10 cellular contexts compared by ENCODE assay signal in genomic region chr5:179061025-179061424, GRCh38. TPM values are rescaled to one million over a fixed set of nuclear protein-coding genes. Genes with fewer than 3 reads are reported as not detected.
DNase-seq lines count a peak whose midpoint lies in the region; ATAC-seq, FAIRE-seq and TF ChIP-seq lines count a peak whose summit lies in the region.
"Had no signal": no experiment of that assay in that cellular context is flagged by ENCODE, and none has a peak within 500 bp of the region (broad histone marks: within the 10 kb centered on the region; RNA-seq: fewer than 3 reads in every experiment).

No MANE protein-coding gene starts in this region.

- H3K79me2 ChIP-seq in H1 (ENCODE audit: control insufficient read depth in 1 of 2, insufficient read depth in 2 of 2, low read length in 2 of 2) = no peaks in the 10 kb centered on the region

- no peak overlapping the region for H3K4ac ChIP-seq in H1 (replicated peaks; ENCODE audit: insufficient read length, low read depth, low read length)

- H3K27me3 ChIP-seq in MG63 = no peaks in the 10 kb centered on the region
- peaks cover 0 to 3% (median 0%) of the 10 kb centered on the region in 4 experiments; a peak in 1 of 7 replicates for H3K27me3 ChIP-seq in H1 (replicated peaks in 1 of 4; ENCODE audit: control insufficient read depth in 3 of 4, extremely low read depth in 1 of 4, insufficient read depth in 3 of 4, low read length in 3 of 4)

- TF ChIP-seq RAD21 in A549 (conservative IDR thresholded peaks at IDR 0.05 in 1 of 2, IDR thresholded peaks at IDR 0.05 in 1 of 2) = no peak
- no peak for TF ChIP-seq RAD21 in H1 (IDR thresholded peaks at IDR 0.05 in 1 of 2, conservative IDR thresholded peaks at IDR 0.05 in 1 of 2; ENCODE audit: low read depth in 2 of 2, low read length in 2 of 2)

- no peak overlapping the region for H2BK120ac ChIP-seq in H1 (replicated peaks; ENCODE audit: low read depth, low read length)

- peak overlapping the region; percentile 59 for H3K4me2 ChIP-seq in A549
- peak overlapping the region; percentile 60 to 67 for H3K4me2 ChIP-seq in H1 (ENCODE audit: insufficient read depth in 1 of 2, low read depth in 2 of 2, low read length in 2 of 2)

- H2AFZ ChIP-seq in H1 (ENCODE audit: low read length) = no peak overlapping the region

- no peak overlapping the region for H2BK20ac ChIP-seq in H1 (ENCODE audit: low read length)

- H3K4me1 ChIP-seq in A549 = no peaks in the 10 kb centered on the region
- H3K4me1 ChIP-seq in H1 (replicated peaks in 1 of 4; ENCODE audit: control insufficient read depth in 3 of 4, insufficient read depth in 4 of 4, low read length in 3 of 4) = peaks cover 0 to 5% (median 0%) of the 10 kb centered on the region in 4 experiments; a peak in 1 of 7 replicates

- peaks cover 14 to 20% of the 10 kb centered on the region in 2 donors for H3K4me1 Mint-ChIP-seq in natural killer cell treated with Interleukin-12 subunit alpha and Interleukin-12 subunit beta and Interleukin-15 and Interleukin-18, amount 100 ng/mL, for 72 hours (ENCODE audit: low read depth in 2 of 2)

- POLR2A ChIA-PET in A549 (lab: Yijun Ruan, JAX) (interaction anchor here (1.4 kb wide), 1 partner anchor 490 kb away, joined by 5 read pairs; the partner anchor contains the start of gene RUFY1), H1 (lab: Charles Lee; ENCODE audit: partially characterized antibody) (interaction anchor here (0.7 to 1.5 kb wide), 5 partner anchors 9 to 165 kb away, joined by 3 to 6 read pairs (median 3); partner anchors contain the start of gene ZFP2)

- H3K27ac ChIP-seq in A549 = no peak overlapping the region; a peak in 1 of 6 replicates
- H3K27ac ChIP-seq in H1 (ENCODE audit: low read depth, low read length) = no peak overlapping the region

- peaks cover 6 to 11% of the 10 kb centered on the region in 2 donors for H3K27me3 Mint-ChIP-seq in natural killer cell treated with Interleukin-12 subunit alpha and Interleukin-12 subunit beta and Interleukin-15 and Interleukin-18, amount 100 ng/mL, for 72 hours

- no peak overlapping the region for H3K14ac ChIP-seq in H1 (ENCODE audit: insufficient read length)

- H2AK5ac ChIP-seq in H1 (ENCODE audit: low read depth, low read length) = no peak overlapping the region

- no peak for ATAC-seq in A549
- ATAC-seq in natural killer cell treated with Interleukin-12 subunit alpha and Interleukin-12 subunit beta and Interleukin-15 and Interleukin-18, amount 100 ng/mL, for 72 hours = no peak
- no peak for ATAC-seq in GM18870 (IDR thresholded peaks at IDR 0.05; ENCODE audit: unreplicated experiment)

- H3K9ac ChIP-seq in H1 (replicated peaks in 1 of 4; ENCODE audit: extremely low read depth in 1 of 4, low read depth in 3 of 4, low read length in 3 of 4) = no peak overlapping the region

- peak overlapping the region; percentile 73 for H3K4me3 Mint-ChIP-seq in natural killer cell treated with Interleukin-12 subunit alpha and Interleukin-12 subunit beta and Interleukin-15 and Interleukin-18, amount 100 ng/mL, for 72 hours

- H2BK5ac ChIP-seq in H1 (ENCODE audit: low read depth, low read length) = no peak overlapping the region

- WGBS in A549 (ENCODE audit: missing lambda C conversion rate) = 93% methylated on average over 14 of the region's 19 CpGs
- 92% methylated on average over 19 of the region's 19 CpGs; no CpG with 5 or more reads in 1 of the 2 experiments for WGBS in H1 (ENCODE audit: extremely low coverage in 1 of 2, insufficient coverage in 1 of 2, insufficient read length in 1 of 2, insufficient replicate concordance in 2 of 2, low coverage in 1 of 2, low lambda C conversion rate in 2 of 2, missing lambda C conversion rate in 1 of 2), 2 experiments

- H3K18ac ChIP-seq in H1 (ENCODE audit: extremely low read depth, low read length) = no peak overlapping the region

- peaks cover 4% of the 10 kb centered on the region for H3K9me3 Mint-ChIP-seq in natural killer cell treated with Interleukin-12 subunit alpha and Interleukin-12 subunit beta and Interleukin-15 and Interleukin-18, amount 100 ng/mL, for 72 hours

- H3K23me2 ChIP-seq in H1 (ENCODE audit: low read depth, low read length) = peaks cover 4% of the 10 kb centered on the region; the same call in 1 of the 2 replicates

- TF ChIP-seq POLR2A in A549 (IDR thresholded peaks at IDR 0.05; ENCODE audit: low read length) = no peak
- TF ChIP-seq POLR2A in H1 (IDR thresholded peaks at IDR 0.05; ENCODE audit: control extremely low read depth in 1 of 2, low read depth in 2 of 2, low read length in 2 of 2) = no peak

- no peak for DNase-seq in A549 (ENCODE audit: low read depth in 1 of 2, low spot score in 1 of 2)
- no peak for DNase-seq in MG63
- no peak for DNase-seq in H1 (ENCODE audit: low read depth in 1 of 2, low spot score in 2 of 2)
- DNase-seq in natural killer cell treated with Interleukin-12 subunit alpha and Interleukin-12 subunit beta and Interleukin-15 and Interleukin-18, amount 100 ng/mL, for 72 hours (ENCODE audit: low spot score) = no peak
- no peak for DNase-seq in posterior cingulate gyrus
- DNase-seq in GM03348 (ENCODE audit: low spot score) = no peak
- DNase-seq in NCI-H526 treated with DMSO at 0.1 percent for 48 hours (lab: John Stamatoyannopoulos, UW) = no peak
- DNase-seq: DND-41, NCI-H2227 treated with DMSO at 0.1 percent for 48 hours had no signal

- TF ChIP-seq CTCF in A549 (IDR thresholded peaks at IDR 0.05) = no peak
- TF ChIP-seq CTCF in H1 (IDR thresholded peaks at IDR 0.05; ENCODE audit: control extremely low read depth in 1 of 3, insufficient read depth in 1 of 3, low read depth in 1 of 3, low read length in 3 of 3) = no peak

- no peak for TF ChIP-seq EP300 in A549 (IDR thresholded peaks at IDR 0.05)
- TF ChIP-seq EP300 in H1 (IDR thresholded peaks at IDR 0.05; ENCODE audit: borderline replicate concordance in 1 of 2, low read depth in 2 of 2, low read length in 2 of 2) = no peak

- no peak overlapping the region for H3K56ac ChIP-seq in H1 (replicated peaks; ENCODE audit: insufficient read length, low read depth, low read length)

- intact Hi-C loops in posterior cingulate gyrus (cut with DNase I) = loop anchor here (2.0 kb wide), 1 partner anchor 330 kb away; the partner anchor contains the start of gene ZNF354A

- peak overlapping the region; percentile 62; the same call in 1 of the 2 replicates for H4K8ac ChIP-seq in H1 (ENCODE audit: extremely low read depth, insufficient read depth, low read length)

- H4K20me1 ChIP-seq in H1 (replicated peaks in 1 of 2; ENCODE audit: control insufficient read depth in 1 of 2, insufficient read depth in 2 of 2, low read length in 2 of 2) = no peaks in the 10 kb centered on the region

- H3K36me3 Mint-ChIP-seq in natural killer cell treated with Interleukin-12 subunit alpha and Interleukin-12 subunit beta and Interleukin-15 and Interleukin-18, amount 100 ng/mL, for 72 hours = peaks cover 35% of the 10 kb centered on the region

- H3K4me3 ChIP-seq in A549 (peak overlapping the region; percentile 72), MG63 (peak overlapping the region; percentile 64), H1 (ENCODE audit: extremely low read depth in 1 of 4, insufficient read depth in 2 of 4, low read depth in 3 of 4, low read length in 4 of 4) (peak overlapping the region; percentile 37 to 64 (median 45); a peak in 7 of 8 replicates)

- H2BK12ac ChIP-seq in H1 (ENCODE audit: low read depth, low read length) = no peak overlapping the region

- H3K9me3 ChIP-seq in A549 (peaks cover 44% of the 10 kb centered on the region), MG63 (peaks cover 58% of the 10 kb centered on the region), H1 (ENCODE audit: insufficient read depth in 2 of 2, low read depth in 1 of 2, low read length in 1 of 2) (peaks cover 49 to 55% of the 10 kb centered on the region in 2 experiments)

- FAIRE-seq in A549 (lab: Jason Lieb, UNC) (no peak), H1 (lab: Jason Lieb, UNC) (no peak)

- H3K23ac ChIP-seq in H1 (ENCODE audit: insufficient read length) = no peak overlapping the region

- H3K79me1 ChIP-seq in H1 (ENCODE audit: low read depth, low read length) = peaks cover 2% of the 10 kb centered on the region; the same call in 1 of the 2 replicates

- peak overlapping the region in 1 of 2 donors; percentile 81 for H3K27ac Mint-ChIP-seq in natural killer cell treated with Interleukin-12 subunit alpha and Interleukin-12 subunit beta and Interleukin-15 and Interleukin-18, amount 100 ng/mL, for 72 hours

- CTCF ChIA-PET in A549 (lab: Yijun Ruan, JAX) (interaction anchor here (1.0 kb wide), 1 partner anchor 330 kb away, joined by 3 read pairs; no protein-coding TSS in a partner anchor), H1 (lab: Charles Lee; ENCODE audit: partially characterized antibody) (interaction anchor here (0.8 to 1.2 kb wide), 2 partner anchors 52 to 827 kb away, joined by 3 read pairs; no protein-coding TSS in a partner anchor)

- H4K91ac ChIP-seq in H1 (replicated peaks; ENCODE audit: insufficient read length, low read length) = no peak overlapping the region

- H2BK15ac ChIP-seq in H1 (ENCODE audit: low read length) = no peak overlapping the region

- H3K36me3 ChIP-seq in MG63 = peaks cover 36% of the 10 kb centered on the region
- H3K36me3 ChIP-seq in H1 (ENCODE audit: control insufficient read depth in 2 of 4, insufficient read depth in 4 of 4, low read length in 3 of 4) = peaks cover 0 to 9% (median 2%) of the 10 kb centered on the region in 4 experiments; a peak in 2 of 8 replicates

- no peak overlapping the region for H4K5ac ChIP-seq in H1 (ENCODE audit: insufficient read length, low read depth, low read length)

RNA-seq across cellular contexts. Expression of gene ZNF354C, which starts 0.9 kb away (rescaled TPM):
- polyA plus RNA-seq in A549 (2011; rRNA removed) = 2.3 TPM in 2 replicates
- 0.32 and 0.43 TPM in 2 replicates for polyA plus RNA-seq in A549 (2012; cell fraction: cytosol; rRNA removed)
- polyA plus RNA-seq in A549 (2012; cell fraction: nucleus; rRNA removed) = 0.77 and 0.97 TPM in 2 replicates
- polyA plus RNA-seq in A549 (2017; fragmentation: RNase III; extraction: RNeasy Plus Mini Kit Qiagen cat#74134 plus additional on column Dnase treatment) = 1.5 to 1.8 TPM (median 1.7 TPM) in 3 replicates
- polyA minus RNA-seq in A549 (2011; rRNA and poly(A)+ RNA removed) = 2.1 and 2.3 TPM in 2 replicates
- 1.7 and 2.6 TPM in 2 replicates for total RNA-seq in MG63 (2014; rRNA removed; shearing (Covaris generic); ENCODE audit: low replicate concordance)
- total RNA-seq in H1 (2021; fragmentation: NEBNext Ultra II Directional; extraction: Animal tissue kit (Norgen Biotek cat#: 25700)) = 2.3 and 2.6 TPM in 2 replicates
- polyA plus RNA-seq in H1 (2011; rRNA removed) = 0.64 and 0.85 TPM in 2 replicates
- polyA plus RNA-seq in H1 (2011; cell fraction: cytosol; rRNA removed) = 1.2 TPM
- polyA plus RNA-seq in H1 (2011; cell fraction: nucleus; rRNA removed) = 2.2 TPM
- 0.97 to 1.7 TPM (median 1.5 TPM) in 4 replicates for polyA plus RNA-seq in H1 (2012, experiment 1 of 2)
- polyA plus RNA-seq in H1 (2012, experiment 2 of 2) = 0.10 TPM
- polyA plus RNA-seq in H1 (2013, experiment 1 of 2) = 3.4 TPM
- 3.2 TPM for polyA plus RNA-seq in H1 (2013, experiment 2 of 2)
- 2.8 and 3.8 TPM in 2 replicates for polyA minus RNA-seq in H1 (2011; rRNA and poly(A)+ RNA removed)
- polyA minus RNA-seq in H1 (2011; cell fraction: cytosol; rRNA and poly(A)+ RNA removed) = 1.4 TPM
- polyA minus RNA-seq in H1 (2011; cell fraction: nucleus; rRNA and poly(A)+ RNA removed) = 5.5 TPM
- total RNA-seq in natural killer cell treated with Interleukin-12 subunit alpha and Interleukin-12 subunit beta and Interleukin-15 and Interleukin-18, amount 100 ng/mL, for 72 hours = 1 to 10 TPM; 3.2 to 7.3 TPM

RNA-seq across cellular contexts. Expression of gene ZNF879, which starts 37.4 kb away (rescaled TPM):
- 1.4 and 1.7 TPM in 2 replicates for polyA plus RNA-seq in A549 (2011; rRNA removed)
- polyA plus RNA-seq in A549 (2012; cell fraction: cytosol; rRNA removed) = 0.34 and 0.56 TPM in 2 replicates
- 0.44 and 0.67 TPM in 2 replicates for polyA plus RNA-seq in A549 (2012; cell fraction: nucleus; rRNA removed)
- 1.2 to 1.3 TPM (median 1.3 TPM) in 3 replicates for polyA plus RNA-seq in A549 (2017; fragmentation: RNase III; extraction: RNeasy Plus Mini Kit Qiagen cat#74134 plus additional on column Dnase treatment)
- polyA minus RNA-seq in A549 (2011; rRNA and poly(A)+ RNA removed) = 4.8 and 5.7 TPM in 2 replicates
- total RNA-seq in MG63 (2014; rRNA removed; shearing (Covaris generic); ENCODE audit: low replicate concordance) = 4.6 and 5.5 TPM in 2 replicates
- total RNA-seq in H1 (2021; fragmentation: NEBNext Ultra II Directional; extraction: Animal tissue kit (Norgen Biotek cat#: 25700)) = 3.1 and 3.9 TPM in 2 replicates
- 1.4 and 2.2 TPM in 2 replicates for polyA plus RNA-seq in H1 (2011; rRNA removed)
- polyA plus RNA-seq in H1 (2011; cell fraction: cytosol; rRNA removed) = 1.4 TPM
- 4.0 TPM for polyA plus RNA-seq in H1 (2011; cell fraction: nucleus; rRNA removed)
- 1.5 to 2.7 TPM (median 1.9 TPM) in 4 replicates for polyA plus RNA-seq in H1 (2012, experiment 1 of 2)
- polyA plus RNA-seq in H1 (2012, experiment 2 of 2) = 0.10 TPM
- 2.5 TPM for polyA plus RNA-seq in H1 (2013, experiment 1 of 2)
- polyA plus RNA-seq in H1 (2013, experiment 2 of 2) = 2.3 TPM
- 8.5 and 9.2 TPM in 2 replicates for polyA minus RNA-seq in H1 (2011; rRNA and poly(A)+ RNA removed)
- polyA minus RNA-seq in H1 (2011; cell fraction: cytosol; rRNA and poly(A)+ RNA removed) = 2.7 TPM
- 11.4 TPM for polyA minus RNA-seq in H1 (2011; cell fraction: nucleus; rRNA and poly(A)+ RNA removed)
- total RNA-seq in natural killer cell treated with Interleukin-12 subunit alpha and Interleukin-12 subunit beta and Interleukin-15 and Interleukin-18, amount 100 ng/mL, for 72 hours = 1 to 10 TPM; 3.2 to 4.6 TPM
